In genomic region chr9:111631071-111631971, GRCh38 we compare ENCODE assay signal across 8 cellular contexts.
DNase-seq lines count a peak whose midpoint lies in the region; ATAC-seq and TF ChIP-seq lines count a peak whose summit lies in the region.

Gene DNAJC25 (plus strand): TSS chr9:111631334. CDS start chr9:111631408, 74 bp downstream.

- DNase-seq in AG10803 (ENCODE audit: low read depth) (peak; percentile 99), NCI-H345 treated with DMSO at 0.1 percent for 48 hours (lab: John Stamatoyannopoulos, UW; ENCODE audit: unreplicated experiment) (peak; percentile 96), islet precursor cell (peak; percentile 100)
- DNase-seq in activated CD4-positive, CD25-positive, alpha-beta regulatory T cell treated with anti-CD3 and anti-CD28 coated beads, Interleukin-2, amount 50 U/mL, for 16 hours (ENCODE audit: low read depth, low spot score): peak; percentile 93
- peak; percentile 92 to 95 for DNase-seq in central memory CD8-positive, alpha-beta T cell (ENCODE audit: low spot score in 2 of 2)
- peak; percentile 91 for DNase-seq in stimulated activated CD4-positive, alpha-beta T cell treated with anti-CD3 and anti-CD28 coated beads, Interleukin-12 subunit alpha, Interleukin-12 subunit beta, amount 100 ng/mL, for 4 hours

- H3K27me3 Mint-ChIP-seq in central memory CD8-positive, alpha-beta T cell: no peaks in the 10 kb centered on the region

- H3K4me3 Mint-ChIP-seq in central memory CD8-positive, alpha-beta T cell: peak within 1 kb of the TSS; percentile 84

- ATAC-seq in GM19035 (IDR thresholded peaks at IDR 0.05; ENCODE audit: unreplicated experiment) (peak; percentile 94), HG03342 (IDR thresholded peaks at IDR 0.05; ENCODE audit: unreplicated experiment) (peak; percentile 98)
- peak; percentile 99 for ATAC-seq in central memory CD8-positive, alpha-beta T cell (replicated peaks; ENCODE audit: extremely low read depth, poor library complexity, severe bottlenecking)

- no peak for TF ChIP-seq CTCF in AG10803 (conservative IDR thresholded peaks at IDR 0.05; ENCODE audit: low read length)

- H3K9me3 Mint-ChIP-seq in central memory CD8-positive, alpha-beta T cell: no peaks in the 10 kb centered on the region

- peak within 1 kb of the TSS; percentile 95 for H3K27ac Mint-ChIP-seq in central memory CD8-positive, alpha-beta T cell (ENCODE audit: low read depth)

- peaks cover 7% of the 10 kb centered on the region for H3K36me3 Mint-ChIP-seq in central memory CD8-positive, alpha-beta T cell (ENCODE audit: insufficient read depth)

- H3K4me3 ChIP-seq in AG10803 (ENCODE audit: low read length): peak within 1 kb of the TSS; percentile 75

- peaks cover 44% of the 10 kb centered on the region for H3K4me1 Mint-ChIP-seq in central memory CD8-positive, alpha-beta T cell

Comparison
In these comparisons a context has a peak if more than half of its experiments do, and no peak if none do; other contexts are left out.
1. Peak in every context shown above with its lines: DNase-seq, ATAC-seq and H3K4me3 ChIP-seq.